2 cellular contexts compared by ENCODE assay signal in the genomic region with DNA sequence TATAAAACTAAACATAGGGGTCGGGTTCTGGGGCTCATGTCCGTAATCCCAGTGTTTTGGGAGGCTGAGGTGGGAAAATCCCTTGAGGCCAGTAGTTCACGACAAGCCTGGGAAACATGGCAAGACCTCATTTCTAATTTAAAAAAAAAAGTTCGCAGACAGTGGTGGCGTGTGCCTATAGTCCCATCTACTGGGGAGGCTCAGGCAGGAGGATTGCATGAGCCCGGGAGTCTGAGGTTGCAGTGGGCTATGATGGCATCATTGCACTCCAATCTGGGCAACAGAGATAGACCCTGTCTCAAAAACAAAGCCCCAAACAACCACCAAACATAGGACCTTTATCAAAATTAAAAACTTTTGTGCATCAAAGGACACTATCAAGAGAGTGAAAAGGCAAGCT.
TF ChIP-seq lines count a peak whose summit lies in the region.

No MANE protein-coding gene starts in this region.

TF ChIP-seq in HepG2, 621 proteins besides CTCF, POLR2A, EP300 and RAD21:
- TF ChIP-seq, protein P1, sequence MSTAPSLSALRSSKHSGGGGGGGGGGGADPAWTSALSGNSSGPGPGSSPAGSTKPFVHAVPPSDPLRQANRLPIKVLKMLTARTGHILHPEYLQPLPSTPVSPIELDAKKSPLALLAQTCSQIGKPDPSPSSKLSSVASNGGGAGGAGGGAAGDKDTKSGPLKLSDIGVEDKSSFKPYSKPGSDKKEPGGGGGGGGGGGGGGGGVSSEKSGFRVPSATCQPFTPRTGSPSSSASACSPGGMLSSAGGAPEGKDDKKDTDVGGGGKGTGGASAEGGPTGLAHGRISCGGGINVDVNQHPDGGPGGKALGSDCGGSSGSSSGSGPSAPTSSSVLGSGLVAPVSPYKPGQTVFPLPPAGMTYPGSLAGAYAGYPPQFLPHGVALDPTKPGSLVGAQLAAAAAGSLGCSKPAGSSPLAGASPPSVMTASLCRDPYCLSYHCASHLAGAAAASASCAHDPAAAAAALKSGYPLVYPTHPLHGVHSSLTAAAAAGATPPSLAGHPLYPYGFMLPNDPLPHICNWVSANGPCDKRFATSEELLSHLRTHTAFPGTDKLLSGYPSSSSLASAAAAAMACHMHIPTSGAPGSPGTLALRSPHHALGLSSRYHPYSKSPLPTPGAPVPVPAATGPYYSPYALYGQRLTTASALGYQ (CRISPR knock-in tag; IDR thresholded peaks at IDR 0.05): 0 out of 2 replicates have a peak, but pooled peaks have one; percentile 37
- TF ChIP-seq, protein P2, sequence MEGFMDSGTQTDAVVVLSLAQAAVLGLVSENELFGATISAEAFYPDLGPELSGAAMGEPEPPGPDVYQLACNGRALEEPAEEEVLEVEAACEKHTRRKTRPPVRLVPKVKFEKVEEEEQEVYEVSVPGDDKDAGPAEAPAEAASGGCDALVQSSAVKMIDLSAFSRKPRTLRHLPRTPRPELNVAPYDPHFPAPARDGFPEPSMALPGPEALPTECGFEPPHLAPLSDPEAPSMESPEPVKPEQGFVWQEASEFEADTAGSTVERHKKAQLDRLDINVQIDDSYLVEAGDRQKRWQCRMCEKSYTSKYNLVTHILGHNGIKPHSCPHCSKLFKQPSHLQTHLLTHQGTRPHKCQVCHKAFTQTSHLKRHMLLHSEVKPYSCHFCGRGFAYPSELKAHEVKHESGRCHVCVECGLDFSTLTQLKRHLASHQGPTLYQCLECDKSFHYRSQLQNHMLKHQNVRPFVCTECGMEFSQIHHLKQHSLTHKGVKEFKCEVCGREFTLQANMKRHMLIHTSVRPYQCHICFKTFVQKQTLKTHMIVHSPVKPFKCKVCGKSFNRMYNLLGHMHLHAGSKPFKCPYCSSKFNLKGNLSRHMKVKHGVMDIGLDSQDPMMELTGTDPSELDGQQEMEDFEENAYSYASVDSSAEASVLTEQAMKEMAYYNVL (CRISPR knock-in tag; IDR thresholded peaks at IDR 0.05; ENCODE audit: borderline replicate concordance): no peak
- TF ChIP-seq FOXM1 (CRISPR knock-in tag; IDR thresholded peaks at IDR 0.05): no peak
- TF ChIP-seq, protein P3, sequence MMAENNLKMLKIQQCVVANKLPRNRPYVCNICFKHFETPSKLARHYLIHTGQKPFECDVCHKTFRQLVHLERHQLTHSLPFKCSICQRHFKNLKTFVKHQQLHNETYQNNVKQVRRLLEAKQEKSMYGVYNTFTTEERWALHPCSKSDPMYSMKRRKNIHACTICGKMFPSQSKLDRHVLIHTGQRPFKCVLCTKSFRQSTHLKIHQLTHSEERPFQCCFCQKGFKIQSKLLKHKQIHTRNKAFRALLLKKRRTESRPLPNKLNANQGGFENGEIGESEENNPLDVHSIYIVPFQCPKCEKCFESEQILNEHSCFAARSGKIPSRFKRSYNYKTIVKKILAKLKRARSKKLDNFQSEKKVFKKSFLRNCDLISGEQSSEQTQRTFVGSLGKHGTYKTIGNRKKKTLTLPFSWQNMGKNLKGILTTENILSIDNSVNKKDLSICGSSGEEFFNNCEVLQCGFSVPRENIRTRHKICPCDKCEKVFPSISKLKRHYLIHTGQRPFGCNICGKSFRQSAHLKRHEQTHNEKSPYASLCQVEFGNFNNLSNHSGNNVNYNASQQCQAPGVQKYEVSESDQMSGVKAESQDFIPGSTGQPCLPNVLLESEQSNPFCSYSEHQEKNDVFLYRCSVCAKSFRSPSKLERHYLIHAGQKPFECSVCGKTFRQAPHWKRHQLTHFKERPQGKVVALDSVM (CRISPR knock-in tag; IDR thresholded peaks at IDR 0.05): peak; percentile 61; the same call in 1 of the 2 replicates

TF ChIP-seq in K562, 482 proteins besides CTCF, POLR2A, EP300 and RAD21:
- TF ChIP-seq POU5F1 (IDR thresholded peaks at IDR 0.05; ENCODE audit: borderline replicate concordance, low read depth, low read length, partially characterized antibody) (no peak), NUFIP1 (IDR thresholded peaks at IDR 0.05; ENCODE audit: partially characterized antibody) (no peak), ZNF324 (CRISPR knock-in tag; IDR thresholded peaks at IDR 0.05) (no peak), CTBP1 (IDR thresholded peaks at IDR 0.05; ENCODE audit: borderline replicate concordance) (no peak), ZNF384 (IDR thresholded peaks at IDR 0.05; ENCODE audit: low read depth, low read length) (peak; percentile 65; the same call in 1 of the 2 replicates), ZNF311 (CRISPR knock-in tag; IDR thresholded peaks at IDR 0.05) (no peak), SAP30 (IDR thresholded peaks at IDR 0.05; ENCODE audit: borderline replicate concordance, insufficient read depth, low read depth, low read length, poor library complexity, severe bottlenecking) (no peak)
- TF ChIP-seq, protein P4, sequence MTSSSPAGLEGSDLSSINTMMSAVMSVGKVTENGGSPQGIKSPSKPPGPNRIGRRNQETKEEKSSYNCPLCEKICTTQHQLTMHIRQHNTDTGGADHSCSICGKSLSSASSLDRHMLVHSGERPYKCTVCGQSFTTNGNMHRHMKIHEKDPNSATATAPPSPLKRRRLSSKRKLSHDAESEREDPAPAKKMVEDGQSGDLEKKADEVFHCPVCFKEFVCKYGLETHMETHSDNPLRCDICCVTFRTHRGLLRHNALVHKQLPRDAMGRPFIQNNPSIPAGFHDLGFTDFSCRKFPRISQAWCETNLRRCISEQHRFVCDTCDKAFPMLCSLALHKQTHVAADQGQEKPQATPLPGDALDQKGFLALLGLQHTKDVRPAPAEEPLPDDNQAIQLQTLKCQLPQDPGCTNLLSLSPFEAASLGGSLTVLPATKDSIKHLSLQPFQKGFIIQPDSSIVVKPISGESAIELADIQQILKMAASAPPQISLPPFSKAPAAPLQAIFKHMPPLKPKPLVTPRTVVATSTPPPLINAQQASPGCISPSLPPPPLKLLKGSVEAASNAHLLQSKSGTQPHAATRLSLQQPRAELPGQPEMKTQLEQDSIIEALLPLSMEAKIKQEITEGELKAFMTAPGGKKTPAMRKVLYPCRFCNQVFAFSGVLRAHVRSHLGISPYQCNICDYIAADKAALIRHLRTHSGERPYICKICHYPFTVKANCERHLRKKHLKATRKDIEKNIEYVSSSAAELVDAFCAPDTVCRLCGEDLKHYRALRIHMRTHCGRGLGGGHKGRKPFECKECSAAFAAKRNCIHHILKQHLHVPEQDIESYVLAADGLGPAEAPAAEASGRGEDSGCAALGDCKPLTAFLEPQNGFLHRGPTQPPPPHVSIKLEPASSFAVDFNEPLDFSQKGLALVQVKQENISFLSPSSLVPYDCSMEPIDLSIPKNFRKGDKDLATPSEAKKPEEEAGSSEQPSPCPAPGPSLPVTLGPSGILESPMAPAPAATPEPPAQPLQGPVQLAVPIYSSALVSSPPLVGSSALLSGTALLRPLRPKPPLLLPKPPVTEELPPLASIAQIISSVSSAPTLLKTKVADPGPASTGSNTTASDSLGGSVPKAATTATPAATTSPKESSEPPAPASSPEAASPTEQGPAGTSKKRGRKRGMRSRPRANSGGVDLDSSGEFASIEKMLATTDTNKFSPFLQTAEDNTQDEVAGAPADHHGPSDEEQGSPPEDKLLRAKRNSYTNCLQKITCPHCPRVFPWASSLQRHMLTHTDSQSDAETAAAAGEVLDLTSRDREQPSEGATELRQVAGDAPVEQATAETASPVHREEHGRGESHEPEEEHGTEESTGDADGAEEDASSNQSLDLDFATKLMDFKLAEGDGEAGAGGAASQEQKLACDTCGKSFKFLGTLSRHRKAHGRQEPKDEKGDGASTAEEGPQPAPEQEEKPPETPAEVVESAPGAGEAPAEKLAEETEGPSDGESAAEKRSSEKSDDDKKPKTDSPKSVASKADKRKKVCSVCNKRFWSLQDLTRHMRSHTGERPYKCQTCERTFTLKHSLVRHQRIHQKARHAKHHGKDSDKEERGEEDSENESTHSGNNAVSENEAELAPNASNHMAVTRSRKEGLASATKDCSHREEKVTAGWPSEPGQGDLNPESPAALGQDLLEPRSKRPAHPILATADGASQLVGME (CRISPR knock-in tag; IDR thresholded peaks at IDR 0.05): no peak
